Comparison of ENCODE assay signal across 16 cellular contexts in genomic region chr7:2754912-2755311, GRCh38.
DNase-seq lines count a peak whose midpoint lies in the region; ATAC-seq and TF ChIP-seq lines count a peak whose summit lies in the region.
"Had no signal": no experiment of that assay in that cellular context is flagged by ENCODE, and none has a peak within 500 bp of the region (broad histone marks: within the 10 kb centered on the region; RNA-seq: fewer than 3 reads in every experiment).

No MANE protein-coding gene starts in this region.

- H2AFZ ChIP-seq in PC-9: no peak overlapping the region
- H2AFZ ChIP-seq in smooth muscle cell (ENCODE audit: low read depth): no peak overlapping the region

- no TSS peak for BruUV-seq in PC-9 (replicated peaks; lab: Mats Ljungman, UMichigan)

- peaks cover 19% of the 10 kb centered on the region for H3K36me3 ChIP-seq in PC-9 (ENCODE audit: low read depth)
- H3K36me3 ChIP-seq in smooth muscle cell (ENCODE audit: low read depth): no peaks in the 10 kb centered on the region
- H3K36me3 ChIP-seq: BE2C, HAP-1 had no signal

- H3K27ac ChIP-seq in PC-9: peak overlapping the region; percentile 93
- peak overlapping the region; percentile 79 for H3K27ac ChIP-seq in smooth muscle cell (ENCODE audit: low read depth)

- TF ChIP-seq CTCF in PC-9 (conservative IDR thresholded peaks at IDR 0.05): no peak
- no peak for TF ChIP-seq CTCF in smooth muscle cell (IDR thresholded peaks at IDR 0.05; ENCODE audit: borderline replicate concordance, insufficient read depth, poor library complexity, severe bottlenecking)

- POLR2A ChIA-PET in PC-9 (lab: Charles Lee; ENCODE audit: unreplicated experiment): no interaction called here

- H3K9me3 ChIP-seq in PC-9 (ENCODE audit: insufficient read depth, low read depth) (no peaks in the 10 kb centered on the region), smooth muscle cell (replicated peaks; ENCODE audit: low read depth) (no peaks in the 10 kb centered on the region)
- H3K9me3 ChIP-seq: BE2C, Caco-2, HAP-1 had no signal

- H4K20me1 ChIP-seq in PC-9 (ENCODE audit: insufficient read depth) (no peaks in the 10 kb centered on the region), smooth muscle cell (ENCODE audit: low read depth) (peaks cover 18% of the 10 kb centered on the region)

- H3K79me2 ChIP-seq in PC-9 (ENCODE audit: low read depth): peaks cover 75% of the 10 kb centered on the region
- H3K79me2 ChIP-seq in smooth muscle cell (ENCODE audit: low read depth): peaks cover 55% of the 10 kb centered on the region

- H3K4me3 Mint-ChIP-seq in activated T-helper 17 cell treated with anti-CD3 and anti-CD28 coated beads, Interleukin-2, amount 50 U/mL, for 72 hours: no peak overlapping the region
- no peak overlapping the region for H3K4me3 Mint-ChIP-seq in memory B cell
- H3K4me3 Mint-ChIP-seq: CD4-positive, CD25-positive, alpha-beta regulatory T cell had no signal

- H3K4me2 ChIP-seq in PC-9 (no peak overlapping the region), smooth muscle cell (no peak overlapping the region)

- ATAC-seq in activated T-helper 17 cell treated with anti-CD3 and anti-CD28 coated beads, Interleukin-2, amount 50 U/mL, for 72 hours (replicated peaks): no peak
- no peak for ATAC-seq in memory B cell (ENCODE audit: low read depth)
- ATAC-seq: HepG2 had no signal

- no peaks in the 10 kb centered on the region for H3K9me3 Mint-ChIP-seq in activated T-helper 17 cell treated with anti-CD3 and anti-CD28 coated beads, Interleukin-2, amount 50 U/mL, for 72 hours
- H3K9me3 Mint-ChIP-seq in memory B cell: no peaks in the 10 kb centered on the region
- H3K9me3 Mint-ChIP-seq: CD4-positive, CD25-positive, alpha-beta regulatory T cell had no signal

- peak overlapping the region; percentile 32 for H3K27ac Mint-ChIP-seq in activated T-helper 17 cell treated with anti-CD3 and anti-CD28 coated beads, Interleukin-2, amount 50 U/mL, for 72 hours
- peak overlapping the region; percentile 42 for H3K27ac Mint-ChIP-seq in memory B cell

- H3K4me3 ChIP-seq in PC-9 (no peak overlapping the region), smooth muscle cell (no peak overlapping the region)
- H3K4me3 ChIP-seq: HAP-1 had no signal

- H3K27me3 ChIP-seq in PC-9 (ENCODE audit: insufficient read depth, low read depth) (no peaks in the 10 kb centered on the region), smooth muscle cell (ENCODE audit: low read depth) (no peaks in the 10 kb centered on the region)
- H3K27me3 ChIP-seq: BE2C had no signal

- H3K9me2 ChIP-seq in PC-9 (ENCODE audit: insufficient read depth): no peaks in the 10 kb centered on the region

- H3K36me3 Mint-ChIP-seq in activated T-helper 17 cell treated with anti-CD3 and anti-CD28 coated beads, Interleukin-2, amount 50 U/mL, for 72 hours (ENCODE audit: low read depth): peaks cover 8% of the 10 kb centered on the region
- peaks cover 26% of the 10 kb centered on the region for H3K36me3 Mint-ChIP-seq in memory B cell

- H3K4me1 ChIP-seq in PC-9 (replicated peaks; ENCODE audit: insufficient read depth) (peaks cover 46% of the 10 kb centered on the region), smooth muscle cell (ENCODE audit: low read depth) (no peaks in the 10 kb centered on the region)

- DNase-seq in PC-9: no peak
- no peak for DNase-seq in memory B cell (ENCODE audit: low spot score in 2 of 2)
- no peak for DNase-seq in smooth muscle cell (lab: John Stamatoyannopoulos, UW; ENCODE audit: unreplicated experiment)
- no peak for DNase-seq in activated CD4-positive, alpha-beta T cell treated with anti-CD3 and anti-CD28 coated beads for 4 hours
- DNase-seq in epidermal melanocyte (ENCODE audit: insufficient read length, low spot score): no peak
- no peak for DNase-seq in DMS53 (lab: John Stamatoyannopoulos, UW)
- DNase-seq: ACHN; BE2C; C1 segment of cervical spinal cord; Caco-2; CD4-positive, CD25-positive, alpha-beta regulatory T cell; DMS79; GF-D8 had no signal

- WGBS in smooth muscle cell (ENCODE audit: low lambda C conversion rate): 97% methylated on average over 10 of the region's 10 CpGs

- H3K9ac ChIP-seq in smooth muscle cell (ENCODE audit: low read depth): no peak overlapping the region

- H3F3A ChIP-seq in PC-9 (ENCODE audit: insufficient read depth, low read depth) (peaks cover 58% of the 10 kb centered on the region), smooth muscle cell (ENCODE audit: low read depth) (peaks cover 20% of the 10 kb centered on the region)

- peaks cover 29% of the 10 kb centered on the region for H3K4me1 Mint-ChIP-seq in activated T-helper 17 cell treated with anti-CD3 and anti-CD28 coated beads, Interleukin-2, amount 50 U/mL, for 72 hours
- peaks cover 37% of the 10 kb centered on the region for H3K4me1 Mint-ChIP-seq in memory B cell

- CTCF ChIA-PET in PC-9 (lab: Charles Lee): no interaction called here

- H3K27me3 Mint-ChIP-seq in activated T-helper 17 cell treated with anti-CD3 and anti-CD28 coated beads, Interleukin-2, amount 50 U/mL, for 72 hours: no peaks in the 10 kb centered on the region
- no peaks in the 10 kb centered on the region for H3K27me3 Mint-ChIP-seq in memory B cell
- H3K27me3 Mint-ChIP-seq: CD4-positive, CD25-positive, alpha-beta regulatory T cell had no signal

- intact Hi-C loops in PC-9 (cut with micrococcal nuclease; ENCODE audit: unreplicated experiment): loop anchor here (5.0 kb wide), 1 partner anchor 47 kb away; no protein-coding TSS in a partner anchor
